8 cellular contexts compared by ENCODE assay signal in the genomic region with DNA sequence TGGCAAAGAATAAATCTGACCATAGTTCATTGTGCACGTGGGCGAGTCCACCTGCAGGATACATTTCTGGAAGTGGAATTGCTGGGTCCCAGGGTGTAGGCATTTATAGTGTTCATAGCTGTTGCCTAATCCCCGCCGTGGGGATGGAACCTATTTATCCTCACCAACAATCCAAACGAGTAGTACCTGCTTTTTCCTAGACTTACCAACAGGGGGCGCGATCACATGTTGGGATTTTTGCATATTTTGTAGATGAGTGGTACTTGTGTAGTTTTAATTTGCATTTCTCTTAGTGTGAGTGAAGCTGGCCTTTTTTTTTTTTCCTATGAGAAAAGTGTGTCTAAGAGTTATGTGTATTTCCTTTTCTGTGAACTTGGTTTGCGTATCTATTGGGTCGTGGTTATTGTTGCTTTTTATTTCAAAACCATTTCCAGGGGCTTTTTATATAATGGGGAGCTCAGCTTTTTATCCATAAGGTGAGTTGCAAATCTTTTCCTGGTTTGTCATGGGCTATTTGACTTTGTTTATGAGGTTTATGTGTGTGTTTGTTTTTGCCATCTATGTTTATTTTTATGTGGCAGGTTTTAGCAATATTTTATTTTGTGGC.
DNase-seq lines count a peak whose midpoint lies in the region; ATAC-seq and TF ChIP-seq lines count a peak whose summit lies in the region.

No MANE protein-coding gene starts in this region.

- POLR2A ChIA-PET in CD8-positive, alpha-beta T cell (lab: Charles Lee): interaction anchor here (0.6 to 1.7 kb wide), 3 partner anchors 73 to 81 kb away, joined by 3 to 5 read pairs (median 3); no protein-coding TSS in a partner anchor

- H3K27ac Mint-ChIP-seq in CD8-positive, alpha-beta T cell: no peak overlapping the region
- H3K27ac Mint-ChIP-seq in activated T-cell treated with anti-CD3 and anti-CD28 coated beads, Interleukin-2, amount 50 U/mL, for 72 hours: peak overlapping the region; percentile 25

- no peak overlapping the region for H3K27ac ChIP-seq in CD8-positive, alpha-beta T cell (ENCODE audit: low read depth, low read length)
- no peak overlapping the region for H3K27ac ChIP-seq in neutrophil
- no peak overlapping the region for H3K27ac ChIP-seq in testis

- intact Hi-C loops in CD8-positive, alpha-beta T cell (cut with DNase I, micrococcal nuclease): loop anchor here (1.0 to 10.0 kb wide), 5 partner anchors 25 to 869 kb away; no protein-coding TSS in a partner anchor
- intact Hi-C loops in testis (cut with DNase I; ENCODE audit: low total_unique reads): no loop called here

- WGBS in testis, 2 donors: 50 to 53% methylated on average over 9 of the region's 9 CpGs

- no peaks in the 10 kb centered on the region for H3K27me3 ChIP-seq in CD8-positive, alpha-beta T cell (ENCODE audit: insufficient read depth, low read length)
- no peaks in the 10 kb centered on the region for H3K27me3 ChIP-seq in neutrophil
- H3K27me3 ChIP-seq in testis: no peaks in the 10 kb centered on the region

- no peaks in the 10 kb centered on the region for H3K36me3 Mint-ChIP-seq in CD8-positive, alpha-beta T cell
- no peaks in the 10 kb centered on the region for H3K36me3 Mint-ChIP-seq in activated T-cell treated with anti-CD3 and anti-CD28 coated beads, Interleukin-2, amount 50 U/mL, for 72 hours (ENCODE audit: insufficient read depth in 2 of 2)

- peak; percentile 82 for ATAC-seq in CD8-positive, alpha-beta T cell
- ATAC-seq in activated T-cell treated with anti-CD3 and anti-CD28 coated beads, Interleukin-2, amount 50 U/mL, for 72 hours (replicated peaks in 1 of 2): peak; percentile 49 to 72
- ATAC-seq in HG02840 (IDR thresholded peaks at IDR 0.05; ENCODE audit: low FRiP score, unreplicated experiment): no peak

- H3K27me3 Mint-ChIP-seq in CD8-positive, alpha-beta T cell (ENCODE audit: low read depth): peaks cover 4% of the 10 kb centered on the region
- no peaks in the 10 kb centered on the region for H3K27me3 Mint-ChIP-seq in activated T-cell treated with anti-CD3 and anti-CD28 coated beads, Interleukin-2, amount 50 U/mL, for 72 hours (ENCODE audit: low read depth)

- H3K4me3 Mint-ChIP-seq in CD8-positive, alpha-beta T cell: no peak overlapping the region
- H3K4me3 Mint-ChIP-seq in activated T-cell treated with anti-CD3 and anti-CD28 coated beads, Interleukin-2, amount 50 U/mL, for 72 hours: no peak overlapping the region

- peak; percentile 34 to 79 (median 62) for DNase-seq in CD8-positive, alpha-beta T cell
- DNase-seq in HPDE6-E6E7 (ENCODE audit: extremely low spot score) (peak; percentile 44), RKO (ENCODE audit: low spot score) (peak; percentile 82), fibroblast of mammary gland (ENCODE audit: low read depth) (peak; percentile 87), testis (peak; percentile 69)
- DNase-seq in activated T-cell treated with anti-CD3 and anti-CD28 coated beads, Interleukin-2, amount 50 U/mL, for 72 hours: peak; percentile 55 to 74

- TF ChIP-seq CTCF in CD8-positive, alpha-beta T cell (IDR thresholded peaks at IDR 0.05): peak; percentile 75
- TF ChIP-seq CTCF in fibroblast of mammary gland (conservative IDR thresholded peaks at IDR 0.05; ENCODE audit: control insufficient read depth, insufficient read depth, low read depth, low read length): peak; percentile 80
- peak; percentile 77 for TF ChIP-seq CTCF in neutrophil (IDR thresholded peaks at IDR 0.05)
- TF ChIP-seq CTCF in testis (IDR thresholded peaks at IDR 0.05): peak; percentile 57 to 85 (median 74)

- TF ChIP-seq POLR2A in testis (IDR thresholded peaks at IDR 0.05): no peak

- no peaks in the 10 kb centered on the region for H3K36me3 ChIP-seq in CD8-positive, alpha-beta T cell (ENCODE audit: insufficient read depth, low read length)
- H3K36me3 ChIP-seq in neutrophil: no peaks in the 10 kb centered on the region
- H3K36me3 ChIP-seq in testis (ENCODE audit: low read depth, missing control alignments): no peaks in the 10 kb centered on the region

- H3K9me3 ChIP-seq in CD8-positive, alpha-beta T cell (ENCODE audit: low read length): no peaks in the 10 kb centered on the region
- H3K9me3 ChIP-seq in neutrophil (no peaks in the 10 kb centered on the region), testis (no peaks in the 10 kb centered on the region)

- H3K4me1 ChIP-seq in CD8-positive, alpha-beta T cell (ENCODE audit: insufficient read depth, low read length): peaks cover 4% of the 10 kb centered on the region
- H3K4me1 ChIP-seq in neutrophil (ENCODE audit: control insufficient read depth in 1 of 2, insufficient read depth in 1 of 2, low read depth in 1 of 2, low read length in 1 of 2): peaks cover 32 to 43% of the 10 kb centered on the region in 2 experiments
- H3K4me1 ChIP-seq in testis: no peaks in the 10 kb centered on the region

- no peak overlapping the region for H3K4me3 ChIP-seq in CD8-positive, alpha-beta T cell (ENCODE audit: low read depth, low read length)
- H3K4me3 ChIP-seq in fibroblast of mammary gland (ENCODE audit: control insufficient read depth, low read depth, low read length) (no peak overlapping the region), neutrophil (ENCODE audit: low read depth in 1 of 2, low read length in 1 of 2) (no peak overlapping the region), testis (no peak overlapping the region)

- no peaks in the 10 kb centered on the region for H3K9me3 Mint-ChIP-seq in CD8-positive, alpha-beta T cell
- no peaks in the 10 kb centered on the region for H3K9me3 Mint-ChIP-seq in activated T-cell treated with anti-CD3 and anti-CD28 coated beads, Interleukin-2, amount 50 U/mL, for 72 hours

- CTCF ChIA-PET in CD8-positive, alpha-beta T cell (lab: Charles Lee): interaction anchor here (0.6 to 8.9 kb wide), 35 partner anchors 9 to 131 kb away, joined by 3 to 160 read pairs (median 4); a partner anchor contains a TSS

- H3K4me1 Mint-ChIP-seq in CD8-positive, alpha-beta T cell (ENCODE audit: low read depth): peaks cover 11% of the 10 kb centered on the region
- peaks cover 15% of the 10 kb centered on the region for H3K4me1 Mint-ChIP-seq in activated T-cell treated with anti-CD3 and anti-CD28 coated beads, Interleukin-2, amount 50 U/mL, for 72 hours (ENCODE audit: low read depth)
